In the genomic region with DNA sequence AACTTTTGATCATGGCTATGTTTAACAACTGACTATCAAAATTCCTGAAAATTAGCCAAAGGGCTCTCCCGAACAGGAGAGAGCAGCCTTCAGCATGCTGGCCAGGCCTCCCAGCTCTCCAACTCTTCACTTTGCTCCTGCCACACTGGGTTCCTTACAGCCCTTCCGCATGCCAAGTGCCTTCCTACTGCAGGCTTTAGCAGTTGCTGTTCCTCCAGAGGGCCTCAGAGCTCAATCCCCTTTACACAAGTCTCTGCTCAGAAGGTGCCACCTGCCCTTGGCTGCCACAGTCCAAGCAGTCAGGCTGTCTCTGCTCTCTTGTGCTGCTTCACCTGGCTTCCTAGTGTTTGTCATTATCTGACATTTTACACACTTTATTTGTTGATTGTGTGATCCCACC, we compare ENCODE assay signal across 14 cellular contexts.
DNase-seq lines count a peak whose midpoint lies in the region; ATAC-seq and TF ChIP-seq lines count a peak whose summit lies in the region.
"Had no signal": no experiment of that assay in that cellular context is flagged by ENCODE, and none has a peak within 500 bp of the region (broad histone marks: within the 10 kb centered on the region; RNA-seq: fewer than 3 reads in every experiment).

No MANE protein-coding gene starts in this region.

- no peaks in the 10 kb centered on the region for H3K9me2 ChIP-seq in GM23248 (ENCODE audit: insufficient read depth)

- H3K27me3 ChIP-seq in WERI-Rb-1 (ENCODE audit: insufficient read depth, low read depth, severe bottlenecking) (no peaks in the 10 kb centered on the region), GM23248 (replicated peaks; ENCODE audit: insufficient read depth) (no peaks in the 10 kb centered on the region)
- H3K27me3 ChIP-seq: BLaER1 treated with 17β-estradiol and CSF1 and Interleukin-3, amounts not matched to agents 10 nM and 100 nM had no signal

- H3K36me3 ChIP-seq in WERI-Rb-1 (no peaks in the 10 kb centered on the region), GM23248 (ENCODE audit: low read depth) (no peaks in the 10 kb centered on the region)
- H3K36me3 ChIP-seq: BLaER1 treated with 17β-estradiol and CSF1 and Interleukin-3, amounts not matched to agents 10 nM and 100 nM had no signal

- WGBS in GM23248 (ENCODE audit: low coverage in 1 of 2, low lambda C conversion rate in 2 of 2, missing lambda C conversion rate in 2 of 2), 2 experiments = 17 to 29% methylated on average over 2 of the region's 2 CpGs

- ATAC-seq in GM21737 (IDR thresholded peaks at IDR 0.05; ENCODE audit: unreplicated experiment) = no peak

- no peak overlapping the region for H3K9ac ChIP-seq in GM23248
- H3K9ac ChIP-seq: BLaER1 treated with 17β-estradiol and CSF1 and Interleukin-3, amounts not matched to agents 10 nM and 100 nM had no signal

- no peaks in the 10 kb centered on the region for H3K4me1 ChIP-seq in GM23248 (ENCODE audit: insufficient read depth)
- H3K4me1 ChIP-seq: BLaER1 treated with 17β-estradiol and CSF1 and Interleukin-3, amounts not matched to agents 10 nM and 100 nM had no signal

- no peak overlapping the region for H3K27ac ChIP-seq in WERI-Rb-1
- no peak overlapping the region for H3K27ac ChIP-seq in GM23248
- H3K27ac ChIP-seq: BLaER1 treated with 17β-estradiol and CSF1 and Interleukin-3, amounts not matched to agents 10 nM and 100 nM had no signal

- H3K79me2 ChIP-seq in GM23248 (ENCODE audit: insufficient read depth) = no peaks in the 10 kb centered on the region

- H2AFZ ChIP-seq in GM23248 = no peak overlapping the region

- in situ Hi-C loops in GM23248 (cut with MboI) = no loop called here

- H3F3A ChIP-seq in GM23248 (ENCODE audit: insufficient read depth) = no peaks in the 10 kb centered on the region

- TF ChIP-seq CTCF in LNCaP clone FGC (IDR thresholded peaks at IDR 0.05; ENCODE audit: control insufficient read depth, extremely low read depth, insufficient read depth) (0 out of 2 replicates have a peak, but pooled peaks have one; percentile 4), WERI-Rb-1 (IDR thresholded peaks at IDR 0.05; ENCODE audit: low read depth, low read length) (peak; percentile 16; the same call in 1 of the 2 replicates)

- H3K4me3 ChIP-seq in LNCaP clone FGC (ENCODE audit: low read depth, low read length) (no peak overlapping the region), WERI-Rb-1 (ENCODE audit: low read depth, low read length) (no peak overlapping the region), GM23248 (no peak overlapping the region)
- H3K4me3 ChIP-seq: BLaER1 treated with 17β-estradiol and CSF1 and Interleukin-3, amounts not matched to agents 10 nM and 100 nM had no signal

- H3K4me2 ChIP-seq in GM23248 (ENCODE audit: unreplicated experiment) = no peak overlapping the region
- H3K4me2 ChIP-seq: BLaER1 treated with 17β-estradiol and CSF1 and Interleukin-3, amounts not matched to agents 10 nM and 100 nM had no signal

- DNase-seq in NCI-H1436 (lab: John Stamatoyannopoulos, UW) (peak; percentile 46), NCI-H1436 treated with DMSO at 0.1 percent for 48 hours (lab: John Stamatoyannopoulos, UW) (no peak), LNCaP clone FGC (ENCODE audit: low read depth) (no peak), WERI-Rb-1 (peak; percentile 7), myocyte (ENCODE audit: low read depth) (peak; percentile 0), GM23248 (no peak), OCI-M1 (lab: John Stamatoyannopoulos, UW) (no peak)
- DNase-seq: HFFc6, KG1, MM.1S, RPMI8226, SW 1271 had no signal

- H3K9me3 ChIP-seq in WERI-Rb-1 (ENCODE audit: severe bottlenecking) (no peaks in the 10 kb centered on the region), GM23248 (ENCODE audit: low read depth) (no peaks in the 10 kb centered on the region)
- H3K9me3 ChIP-seq: BLaER1 treated with 17β-estradiol and CSF1 and Interleukin-3, amounts not matched to agents 10 nM and 100 nM had no signal

- H4K20me1 ChIP-seq in GM23248 (ENCODE audit: insufficient read depth) = no peaks in the 10 kb centered on the region
- H4K20me1 ChIP-seq: BLaER1 treated with 17β-estradiol and CSF1 and Interleukin-3, amounts not matched to agents 10 nM and 100 nM had no signal

Comparison
In these comparisons a context has a peak if more than half of its experiments do, and no peak if none do; other contexts are left out.
1. DNase-seq: peak in NCI-H1436 (single experiment), WERI-Rb-1 (single experiment) and myocyte (single experiment); none in NCI-H1436 treated with DMSO at 0.1 percent for 48 hours (single experiment), LNCaP clone FGC (single experiment), GM23248 (single experiment) and OCI-M1 (single experiment).